1 cellular context compared by ENCODE assay signal in genomic region chr7:100101016-100101862, GRCh38.
TF ChIP-seq lines count a peak whose summit lies in the region.

AP4M1 (plus strand) TSS chr7:100101643; CDS start chr7:100101715, 72 bp downstream.
MCM7 (minus strand) TSS chr7:100101397; CDS start chr7:100101294, 103 bp downstream.

TF ChIP-seq in HepG2, 621 proteins besides CTCF, POLR2A, EP300 and RAD21 (continued from another document and continues in another):
- no peak for TF ChIP-seq ZNF513 (CRISPR knock-in tag; conservative IDR thresholded peaks at IDR 0.05)
- TF ChIP-seq SMYD3 (CRISPR knock-in tag; IDR thresholded peaks at IDR 0.05) = 0 out of 2 replicates have a peak, but pooled peaks have one; percentile 48
- TF ChIP-seq ZNF24 (IDR thresholded peaks at IDR 0.05) = no peak
- peak; percentile 72; the same call in 1 of the 2 replicates for TF ChIP-seq ATF2 (CRISPR knock-in tag; IDR thresholded peaks at IDR 0.05)
- TF ChIP-seq KLF9 (CRISPR knock-in tag; IDR thresholded peaks at IDR 0.05; ENCODE audit: low read depth) = no peak
- TF ChIP-seq NFIC (IDR thresholded peaks at IDR 0.05; ENCODE audit: low read length) = no peak
- peak; percentile 59; the same call in 1 of the 2 replicates for TF ChIP-seq ZNF749 (CRISPR knock-in tag; IDR thresholded peaks at IDR 0.05; ENCODE audit: borderline replicate concordance)
- no peak for TF ChIP-seq ONECUT2 (CRISPR knock-in tag; IDR thresholded peaks at IDR 0.05)
- peak; percentile 20 for TF ChIP-seq ZNF777 (CRISPR knock-in tag; IDR thresholded peaks at IDR 0.05)
- TF ChIP-seq ARNTL (CRISPR knock-in tag; IDR thresholded peaks at IDR 0.05) = 0 out of 2 replicates have a peak, but pooled peaks have one; percentile 18
- 0 out of 2 replicates have a peak, but pooled peaks have one; percentile 52 for TF ChIP-seq ZNF713 (CRISPR knock-in tag; IDR thresholded peaks at IDR 0.05)
- peak; percentile 70 for TF ChIP-seq REPIN1 (CRISPR knock-in tag; IDR thresholded peaks at IDR 0.05; ENCODE audit: borderline replicate concordance, low read depth)
- no peak for TF ChIP-seq ZNF333 (CRISPR knock-in tag; IDR thresholded peaks at IDR 0.05; ENCODE audit: borderline replicate concordance)
- TF ChIP-seq GABPB1 (CRISPR knock-in tag; IDR thresholded peaks at IDR 0.05) = peak; percentile 81
- no peak; the same call in 1 of the 2 replicates for TF ChIP-seq ZNF607 (CRISPR knock-in tag; IDR thresholded peaks at IDR 0.05; ENCODE audit: borderline replicate concordance)
- no peak for TF ChIP-seq DNMT3B (CRISPR knock-in tag; conservative IDR thresholded peaks at IDR 0.05)
- no peak; the same call in 1 of the 2 replicates for TF ChIP-seq ZNF546 (CRISPR knock-in tag; conservative IDR thresholded peaks at IDR 0.05)
- TF ChIP-seq ATF7-NPFF (CRISPR knock-in tag; IDR thresholded peaks at IDR 0.05; ENCODE audit: low read depth) = peak; percentile 54; the same call in 1 of the 2 replicates
- TF ChIP-seq ZNF788 (CRISPR knock-in tag; IDR thresholded peaks at IDR 0.05; ENCODE audit: borderline replicate concordance) = peak; percentile 70; the same call in 1 of the 2 replicates
- no peak for TF ChIP-seq RBAK (CRISPR knock-in tag; IDR thresholded peaks at IDR 0.05)
- no peak for TF ChIP-seq RFX3 (CRISPR knock-in tag; IDR thresholded peaks at IDR 0.05)
- peak; percentile 74 for TF ChIP-seq THAP11 (CRISPR knock-in tag; IDR thresholded peaks at IDR 0.05)
- TF ChIP-seq SKIL (CRISPR knock-in tag; IDR thresholded peaks at IDR 0.05; ENCODE audit: borderline replicate concordance) = peak; percentile 31; the same call in 1 of the 2 replicates
- TF ChIP-seq DMAP1 (CRISPR knock-in tag; IDR thresholded peaks at IDR 0.05) = peak; percentile 67; the same call in 1 of the 2 replicates
- 0 out of 2 replicates have a peak, but pooled peaks have one; percentile 18 for TF ChIP-seq ZNF34 (CRISPR knock-in tag; IDR thresholded peaks at IDR 0.05; ENCODE audit: borderline replicate concordance)
- TF ChIP-seq RXRA (CRISPR knock-in tag; IDR thresholded peaks at IDR 0.05) = peak; percentile 30
- TF ChIP-seq KLF15 (CRISPR knock-in tag; IDR thresholded peaks at IDR 0.05; ENCODE audit: borderline replicate concordance) = peak; percentile 47; the same call in 1 of the 2 replicates
- no peak for TF ChIP-seq NCOA1 (CRISPR knock-in tag; IDR thresholded peaks at IDR 0.05)
- peak; percentile 62; the same call in 1 of the 2 replicates for TF ChIP-seq TARDBP (CRISPR knock-in tag; IDR thresholded peaks at IDR 0.05)
- 0 out of 2 replicates have a peak, but pooled peaks have one; percentile 76 for TF ChIP-seq AKNA (CRISPR knock-in tag; IDR thresholded peaks at IDR 0.05; ENCODE audit: borderline replicate concordance)
- peak; percentile 54; the same call in 1 of the 2 replicates for TF ChIP-seq ZNF816 (CRISPR knock-in tag; IDR thresholded peaks at IDR 0.05; ENCODE audit: borderline replicate concordance)
- TF ChIP-seq SMAD9 (CRISPR knock-in tag; IDR thresholded peaks at IDR 0.05) = peak; percentile 77; the same call in 1 of the 2 replicates
- no peak for TF ChIP-seq ARNT (IDR thresholded peaks at IDR 0.05)
- peak; percentile 100 for TF ChIP-seq ZFP91 (CRISPR knock-in tag; IDR thresholded peaks at IDR 0.05; ENCODE audit: borderline replicate concordance)
- peak; percentile 9; the same call in 1 of the 2 replicates for TF ChIP-seq MYPOP (CRISPR knock-in tag; IDR thresholded peaks at IDR 0.05)
- peak; percentile 48; the same call in 1 of the 2 replicates for TF ChIP-seq KLF11 (CRISPR knock-in tag; IDR thresholded peaks at IDR 0.05)
- no peak for TF ChIP-seq RORA (CRISPR knock-in tag; IDR thresholded peaks at IDR 0.05)
- TF ChIP-seq RNF219 (CRISPR knock-in tag; IDR thresholded peaks at IDR 0.05) = no peak
- peak; percentile 88 for TF ChIP-seq BORCS8-MEF2B (CRISPR knock-in tag; IDR thresholded peaks at IDR 0.05)
- peak; percentile 76 for TF ChIP-seq CREB1 (IDR thresholded peaks at IDR 0.05)
- TF ChIP-seq CREB1 (CRISPR knock-in tag; IDR thresholded peaks at IDR 0.05) = peak; percentile 80
- peak; percentile 55 for TF ChIP-seq TFE3 (CRISPR knock-in tag; IDR thresholded peaks at IDR 0.05)
- TF ChIP-seq HDAC2 (CRISPR knock-in tag; IDR thresholded peaks at IDR 0.05) = peak; percentile 32; the same call in 1 of the 2 replicates
- no peak for TF ChIP-seq AHR (CRISPR knock-in tag; IDR thresholded peaks at IDR 0.05)
